Comparison of ENCODE assay signal across 9 cellular contexts in genomic region chr19:14385492-14385891, GRCh38. TPM values are rescaled to one million over a fixed set of nuclear protein-coding genes. Genes with fewer than 3 reads are reported as not detected.
DNase-seq lines count a peak whose midpoint lies in the region; ATAC-seq, FAIRE-seq and TF ChIP-seq lines count a peak whose summit lies in the region.
"Had no signal": no experiment of that assay in that cellular context is flagged by ENCODE, and none has a peak within 500 bp of the region (broad histone marks: within the 10 kb centered on the region; RNA-seq: fewer than 3 reads in every experiment).

No MANE protein-coding gene starts in this region.

- peaks cover 0 to 3% (median 0%) of the 10 kb centered on the region in 3 donors for H3K27me3 Mint-ChIP-seq in CD14-positive monocyte (ENCODE audit: low read depth in 3 of 3)
- peaks cover 3% of the 10 kb centered on the region for H3K27me3 Mint-ChIP-seq in activated naive CD8-positive, alpha-beta T cell treated with anti-CD3 and anti-CD28 coated beads for 36 hours

- H3K36me3 ChIP-seq in osteoblast (ENCODE audit: insufficient read depth, low read length) = peaks cover 3% of the 10 kb centered on the region

- H4K20me1 ChIP-seq in osteoblast (ENCODE audit: insufficient read depth, low read length) = peaks cover 8% of the 10 kb centered on the region

- peak overlapping the region; percentile 12 for H3K27ac ChIP-seq in osteoblast (ENCODE audit: low read depth, low read length)

- peak; percentile 62 for FAIRE-seq in GM19239 (lab: Jason Lieb, UNC)

- peak overlapping the region; percentile 90 to 99 (median 98) for H3K27ac Mint-ChIP-seq in CD14-positive monocyte
- peak overlapping the region; percentile 95 for H3K27ac Mint-ChIP-seq in activated naive CD8-positive, alpha-beta T cell treated with anti-CD3 and anti-CD28 coated beads for 36 hours

- no peaks in the 10 kb centered on the region for H3K9me3 ChIP-seq in osteoblast (ENCODE audit: low read depth, low read length)

- peaks cover 30% of the 10 kb centered on the region for H3K4me1 ChIP-seq in osteoblast (ENCODE audit: insufficient read depth, low read length)

- H3K4me3 Mint-ChIP-seq in CD14-positive monocyte = peak overlapping the region; percentile 91 to 99
- peak overlapping the region; percentile 89 for H3K4me3 Mint-ChIP-seq in activated naive CD8-positive, alpha-beta T cell treated with anti-CD3 and anti-CD28 coated beads for 36 hours

- ATAC-seq in GM21447 (IDR thresholded peaks at IDR 0.05; ENCODE audit: unreplicated experiment) = no peak
- ATAC-seq in GM21515 (IDR thresholded peaks at IDR 0.05; ENCODE audit: unreplicated experiment) = no peak
- no peak for ATAC-seq in HG03469 (IDR thresholded peaks at IDR 0.05; ENCODE audit: unreplicated experiment)

- H3K79me2 ChIP-seq in osteoblast (ENCODE audit: insufficient read depth, low read length) = peaks cover 52% of the 10 kb centered on the region

- H3K27me3 ChIP-seq in osteoblast (ENCODE audit: insufficient read depth, low read length) = no peaks in the 10 kb centered on the region

- intact Hi-C loops in CD14-positive monocyte (cut with micrococcal nuclease) = loop anchor here in 1 of 2 donors (2.0 kb wide), 1 partner anchor 15 kb away; no protein-coding TSS in a partner anchor

- peaks cover 0 to 3% (median 0%) of the 10 kb centered on the region in 7 donors for H3K9me3 Mint-ChIP-seq in CD14-positive monocyte
- no peaks in the 10 kb centered on the region for H3K9me3 Mint-ChIP-seq in activated naive CD8-positive, alpha-beta T cell treated with anti-CD3 and anti-CD28 coated beads for 36 hours

- no peak overlapping the region for H3K4me2 ChIP-seq in osteoblast (ENCODE audit: insufficient read depth, low read length)

- peaks cover 54% of the 10 kb centered on the region for H3K4me1 Mint-ChIP-seq in CD14-positive monocyte
- H3K4me1 Mint-ChIP-seq in activated naive CD8-positive, alpha-beta T cell treated with anti-CD3 and anti-CD28 coated beads for 36 hours = peaks cover 16% of the 10 kb centered on the region

- H3K4me3 ChIP-seq in osteoblast (ENCODE audit: insufficient read depth, low read length) = no peak overlapping the region

- H2AFZ ChIP-seq in osteoblast (ENCODE audit: low read length) = no peak overlapping the region

- TF ChIP-seq CTCF in CD14-positive monocyte (IDR thresholded peaks at IDR 0.05) = no peak
- no peak for TF ChIP-seq CTCF in osteoblast (IDR thresholded peaks at IDR 0.05; ENCODE audit: extremely low read depth, low read depth, low read length)

- peaks cover 23 to 57% of the 10 kb centered on the region in 2 donors for H3K36me3 Mint-ChIP-seq in CD14-positive monocyte
- peaks cover 61% of the 10 kb centered on the region for H3K36me3 Mint-ChIP-seq in activated naive CD8-positive, alpha-beta T cell treated with anti-CD3 and anti-CD28 coated beads for 36 hours

- no peak for DNase-seq in CD14-positive monocyte (ENCODE audit: low spot score)
- no peak for DNase-seq in GM19239 (ENCODE audit: insufficient read length, low spot score)
- no peak for DNase-seq in activated naive CD8-positive, alpha-beta T cell treated with anti-CD3 and anti-CD28 coated beads for 36 hours
- DNase-seq in osteoblast (ENCODE audit: insufficient read length, low spot score, missing footprints) = peak; percentile 34
- no peak for DNase-seq in NCI-H69 (lab: John Stamatoyannopoulos, UW)
- DNase-seq: stimulated activated CD4-positive, alpha-beta T cell treated with anti-CD3 and anti-CD28 coated beads, Interleukin-4, amount 100 ng/mL, for 24 hours had no signal

RNA-seq across cellular contexts. Expression of gene ADGRE5, which starts 4.2 kb away (rescaled TPM):
- polyA plus RNA-seq in CD14-positive monocyte = 100 to 1,000 TPM; 259 to 279 TPM
- total RNA-seq in activated naive CD8-positive, alpha-beta T cell treated with anti-CD3 and anti-CD28 coated beads for 36 hours = 100 to 1,000 TPM; 219 to 223 TPM
- total RNA-seq in osteoblast = 16.8 and 25.3 TPM in 2 replicates

RNA-seq across cellular contexts. Expression of gene DDX39A, which starts 33.6 kb away (rescaled TPM):
- polyA plus RNA-seq in CD14-positive monocyte = 10 to 100 TPM; 78.7 to 83.5 TPM
- 100 to 1,000 TPM; 300 to 306 TPM for total RNA-seq in activated naive CD8-positive, alpha-beta T cell treated with anti-CD3 and anti-CD28 coated beads for 36 hours
- total RNA-seq in osteoblast = 42.1 and 49.2 TPM in 2 replicates

RNA-seq across cellular contexts. Expression of gene PKN1, which starts 47.6 kb away (rescaled TPM):
- polyA plus RNA-seq in CD14-positive monocyte = 10 to 100 TPM; 49.5 to 49.6 TPM
- 100 to 1,000 TPM; 168 to 169 TPM for total RNA-seq in activated naive CD8-positive, alpha-beta T cell treated with anti-CD3 and anti-CD28 coated beads for 36 hours
- total RNA-seq in osteoblast = 138 and 167 TPM in 2 replicates
